1 cellular context compared by ENCODE assay signal in the genomic region with DNA sequence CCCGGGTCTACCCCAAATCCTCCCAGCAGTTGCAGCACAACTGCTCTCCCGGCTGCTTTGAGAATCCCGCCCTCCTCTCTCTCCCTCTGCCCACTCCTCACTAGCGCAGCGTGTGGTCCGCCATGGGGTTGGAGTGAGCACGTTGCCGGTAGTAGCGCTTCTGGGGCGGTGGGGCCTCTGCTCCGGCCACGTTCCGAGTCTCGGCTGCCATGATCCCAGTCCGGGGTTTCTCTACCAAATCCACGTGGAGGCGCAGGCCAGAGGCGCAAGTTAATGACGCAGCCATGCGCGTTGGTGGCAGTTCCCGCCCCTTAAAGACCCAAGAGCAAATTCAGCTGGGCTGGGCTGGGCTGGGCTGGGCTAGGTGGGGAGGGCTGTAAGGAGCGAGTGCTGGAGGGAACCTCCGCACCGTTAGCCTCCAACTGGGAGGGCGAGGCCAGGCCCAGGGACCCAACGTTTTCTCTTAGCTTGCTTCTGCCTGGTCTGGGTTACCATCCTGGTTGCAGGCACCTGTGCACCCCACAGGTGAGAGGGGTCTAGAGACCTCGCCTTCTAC.
TF ChIP-seq lines count a peak whose summit lies in the region.

Gene METTL1 (minus strand): TSS at position 233 of the 556 bp plus-strand sequence. CDS start 22 bp downstream, at position 211.

TF ChIP-seq in HepG2, 621 proteins besides CTCF, POLR2A, EP300 and RAD21 (continued from another document and continues in another):
- TF ChIP-seq RBM22 (optimal IDR thresholded peaks at IDR 0.05; ENCODE audit: low read length) (no peak), RBAK (CRISPR knock-in tag; IDR thresholded peaks at IDR 0.05) (no peak), ZNF563 (CRISPR knock-in tag; IDR thresholded peaks at IDR 0.05) (peak; percentile 88), SNAPC5 (CRISPR knock-in tag; IDR thresholded peaks at IDR 0.05; ENCODE audit: borderline replicate concordance) (0 out of 2 replicates have a peak, but pooled peaks have one; percentile 70), NFRKB (IDR thresholded peaks at IDR 0.05) (peak; percentile 75), SAFB2 (CRISPR knock-in tag; IDR thresholded peaks at IDR 0.05; ENCODE audit: borderline replicate concordance, low read depth) (peak; percentile 33; the same call in 1 of the 2 replicates), FOXK2 (IDR thresholded peaks at IDR 0.05) (no peak), HOXA7 (CRISPR knock-in tag; IDR thresholded peaks at IDR 0.05) (no peak), CEBPB (IDR thresholded peaks at IDR 0.05; ENCODE audit: borderline replicate concordance, low read depth, low read length) (no peak), HDAC1 (CRISPR knock-in tag; IDR thresholded peaks at IDR 0.05) (peak; percentile 97), HIC2 (CRISPR knock-in tag; IDR thresholded peaks at IDR 0.05; ENCODE audit: low read depth) (no peak), SALL1 (CRISPR knock-in tag; IDR thresholded peaks at IDR 0.05) (peak; percentile 93), ZSCAN5A (CRISPR knock-in tag; IDR thresholded peaks at IDR 0.05; ENCODE audit: borderline replicate concordance) (0 out of 2 replicates have a peak, but pooled peaks have one; percentile 84), PAX8 (CRISPR knock-in tag; IDR thresholded peaks at IDR 0.05; ENCODE audit: borderline replicate concordance) (peak; percentile 79; the same call in 1 of the 2 replicates), ARNT2 (CRISPR knock-in tag; IDR thresholded peaks at IDR 0.05; ENCODE audit: low read depth) (peak; percentile 89), STAT6 (CRISPR knock-in tag; IDR thresholded peaks at IDR 0.05; ENCODE audit: borderline replicate concordance) (peak; percentile 54; the same call in 1 of the 2 replicates), ZNF256 (CRISPR knock-in tag; conservative IDR thresholded peaks at IDR 0.05) (peak; percentile 83), CHD2 (IDR thresholded peaks at IDR 0.05; ENCODE audit: low read depth, low read length) (no peak), ZNF616 (CRISPR knock-in tag; IDR thresholded peaks at IDR 0.05; ENCODE audit: low read depth) (peak; percentile 86; the same call in 1 of the 2 replicates), MZF1 (CRISPR knock-in tag; IDR thresholded peaks at IDR 0.05; ENCODE audit: borderline replicate concordance) (no peak), ATF5 (CRISPR knock-in tag; IDR thresholded peaks at IDR 0.05; ENCODE audit: low read depth) (no peak), TCF12 (IDR thresholded peaks at IDR 0.05) (no peak), TCF12 (CRISPR knock-in tag; IDR thresholded peaks at IDR 0.05) (no peak; the same call in 1 of the 2 replicates), E2F2 (CRISPR knock-in tag; IDR thresholded peaks at IDR 0.05; ENCODE audit: borderline replicate concordance) (no peak), ZKSCAN8 (CRISPR knock-in tag; IDR thresholded peaks at IDR 0.05; ENCODE audit: borderline replicate concordance) (no peak), CREB1 (IDR thresholded peaks at IDR 0.05) (peak; percentile 95), CREB1 (CRISPR knock-in tag; IDR thresholded peaks at IDR 0.05) (peak; percentile 99), SP2 (CRISPR knock-in tag; IDR thresholded peaks at IDR 0.05) (no peak), FOXO1 (CRISPR knock-in tag; IDR thresholded peaks at IDR 0.05) (peak; percentile 12; the same call in 1 of the 2 replicates), ATF7-NPFF (CRISPR knock-in tag; IDR thresholded peaks at IDR 0.05; ENCODE audit: low read depth) (peak; percentile 79), BRCA1 (CRISPR knock-in tag; IDR thresholded peaks at IDR 0.05) (no peak), ZBTB34 (CRISPR knock-in tag; IDR thresholded peaks at IDR 0.05) (peak; percentile 72; the same call in 1 of the 2 replicates), LCORL (IDR thresholded peaks at IDR 0.05) (peak; percentile 65; the same call in 1 of the 2 replicates), LCORL (CRISPR knock-in tag; IDR thresholded peaks at IDR 0.05) (peak; percentile 97), ZNF17 (CRISPR knock-in tag; IDR thresholded peaks at IDR 0.05) (no peak), ZNF329 (CRISPR knock-in tag; IDR thresholded peaks at IDR 0.05; ENCODE audit: low read depth) (peak; percentile 59), NR3C1 (CRISPR knock-in tag; IDR thresholded peaks at IDR 0.05) (no peak), ZNF713 (CRISPR knock-in tag; IDR thresholded peaks at IDR 0.05) (no peak), MLLT10 (CRISPR knock-in tag; IDR thresholded peaks at IDR 0.05) (no peak), ATF7 (IDR thresholded peaks at IDR 0.05) (no peak; the same call in 1 of the 2 replicates), ATF7 (CRISPR knock-in tag; IDR thresholded peaks at IDR 0.05) (peak; percentile 99), ZNF772 (CRISPR knock-in tag; IDR thresholded peaks at IDR 0.05) (peak; percentile 88), ZNF550 (CRISPR knock-in tag; IDR thresholded peaks at IDR 0.05; ENCODE audit: borderline replicate concordance) (no peak), ZNF317 (CRISPR knock-in tag; IDR thresholded peaks at IDR 0.05) (no peak; the same call in 1 of the 2 replicates)
- TF ChIP-seq, protein P1, sequence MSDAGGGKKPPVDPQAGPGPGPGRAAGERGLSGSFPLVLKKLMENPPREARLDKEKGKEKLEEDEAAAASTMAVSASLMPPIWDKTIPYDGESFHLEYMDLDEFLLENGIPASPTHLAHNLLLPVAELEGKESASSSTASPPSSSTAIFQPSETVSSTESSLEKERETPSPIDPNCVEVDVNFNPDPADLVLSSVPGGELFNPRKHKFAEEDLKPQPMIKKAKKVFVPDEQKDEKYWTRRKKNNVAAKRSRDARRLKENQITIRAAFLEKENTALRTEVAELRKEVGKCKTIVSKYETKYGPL (CRISPR knock-in tag; IDR thresholded peaks at IDR 0.05): no peak
- TF ChIP-seq, protein P2, sequence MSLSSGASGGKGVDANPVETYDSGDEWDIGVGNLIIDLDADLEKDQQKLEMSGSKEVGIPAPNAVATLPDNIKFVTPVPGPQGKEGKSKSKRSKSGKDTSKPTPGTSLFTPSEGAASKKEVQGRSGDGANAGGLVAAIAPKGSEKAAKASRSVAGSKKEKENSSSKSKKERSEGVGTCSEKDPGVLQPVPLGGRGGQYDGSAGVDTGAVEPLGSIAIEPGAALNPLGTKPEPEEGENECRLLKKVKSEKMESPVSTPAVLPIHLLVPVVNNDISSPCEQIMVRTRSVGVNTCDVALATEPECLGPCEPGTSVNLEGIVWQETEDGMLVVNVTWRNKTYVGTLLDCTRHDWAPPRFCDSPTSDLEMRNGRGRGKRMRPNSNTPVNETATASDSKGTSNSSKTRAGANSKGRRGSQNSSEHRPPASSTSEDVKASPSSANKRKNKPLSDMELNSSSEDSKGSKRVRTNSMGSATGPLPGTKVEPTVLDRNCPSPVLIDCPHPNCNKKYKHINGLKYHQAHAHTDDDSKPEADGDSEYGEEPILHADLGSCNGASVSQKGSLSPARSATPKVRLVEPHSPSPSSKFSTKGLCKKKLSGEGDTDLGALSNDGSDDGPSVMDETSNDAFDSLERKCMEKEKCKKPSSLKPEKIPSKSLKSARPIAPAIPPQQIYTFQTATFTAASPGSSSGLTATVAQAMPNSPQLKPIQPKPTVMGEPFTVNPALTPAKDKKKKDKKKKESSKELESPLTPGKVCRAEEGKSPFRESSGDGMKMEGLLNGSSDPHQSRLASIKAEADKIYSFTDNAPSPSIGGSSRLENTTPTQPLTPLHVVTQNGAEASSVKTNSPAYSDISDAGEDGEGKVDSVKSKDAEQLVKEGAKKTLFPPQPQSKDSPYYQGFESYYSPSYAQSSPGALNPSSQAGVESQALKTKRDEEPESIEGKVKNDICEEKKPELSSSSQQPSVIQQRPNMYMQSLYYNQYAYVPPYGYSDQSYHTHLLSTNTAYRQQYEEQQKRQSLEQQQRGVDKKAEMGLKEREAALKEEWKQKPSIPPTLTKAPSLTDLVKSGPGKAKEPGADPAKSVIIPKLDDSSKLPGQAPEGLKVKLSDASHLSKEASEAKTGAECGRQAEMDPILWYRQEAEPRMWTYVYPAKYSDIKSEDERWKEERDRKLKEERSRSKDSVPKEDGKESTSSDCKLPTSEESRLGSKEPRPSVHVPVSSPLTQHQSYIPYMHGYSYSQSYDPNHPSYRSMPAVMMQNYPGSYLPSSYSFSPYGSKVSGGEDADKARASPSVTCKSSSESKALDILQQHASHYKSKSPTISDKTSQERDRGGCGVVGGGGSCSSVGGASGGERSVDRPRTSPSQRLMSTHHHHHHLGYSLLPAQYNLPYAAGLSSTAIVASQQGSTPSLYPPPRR (CRISPR knock-in tag; IDR thresholded peaks at IDR 0.05; ENCODE audit: borderline replicate concordance): peak; percentile 52; the same call in 1 of the 2 replicates
- TF ChIP-seq, protein P3, sequence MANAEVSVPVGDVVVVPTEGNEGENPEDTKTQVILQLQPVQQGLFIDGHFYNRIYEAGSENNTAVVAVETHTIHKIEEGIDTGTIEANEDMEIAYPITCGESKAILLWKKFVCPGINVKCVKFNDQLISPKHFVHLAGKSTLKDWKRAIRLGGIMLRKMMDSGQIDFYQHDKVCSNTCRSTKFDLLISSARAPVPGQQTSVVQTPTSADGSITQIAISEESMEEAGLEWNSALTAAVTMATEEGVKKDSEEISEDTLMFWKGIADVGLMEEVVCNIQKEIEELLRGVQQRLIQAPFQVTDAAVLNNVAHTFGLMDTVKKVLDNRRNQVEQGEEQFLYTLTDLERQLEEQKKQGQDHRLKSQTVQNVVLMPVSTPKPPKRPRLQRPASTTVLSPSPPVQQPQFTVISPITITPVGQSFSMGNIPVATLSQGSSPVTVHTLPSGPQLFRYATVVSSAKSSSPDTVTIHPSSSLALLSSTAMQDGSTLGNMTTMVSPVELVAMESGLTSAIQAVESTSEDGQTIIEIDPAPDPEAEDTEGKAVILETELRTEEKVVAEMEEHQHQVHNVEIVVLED (CRISPR knock-in tag; IDR thresholded peaks at IDR 0.05; ENCODE audit: borderline replicate concordance): peak; percentile 85
